9 cellular contexts compared by ENCODE assay signal in genomic region chr1:63537940-63538339, GRCh38. TPM values are rescaled to one million over a fixed set of nuclear protein-coding genes. Genes with fewer than 3 reads are reported as not detected.
DNase-seq lines count a peak whose midpoint lies in the region; ATAC-seq and TF ChIP-seq lines count a peak whose summit lies in the region.
"Had no signal": no experiment of that assay in that cellular context is flagged by ENCODE, and none has a peak within 500 bp of the region (broad histone marks: within the 10 kb centered on the region; RNA-seq: fewer than 3 reads in every experiment).

No MANE protein-coding gene starts in this region.

- H3K36me3 ChIP-seq in KMS-11 (ENCODE audit: insufficient read depth): no peaks in the 10 kb centered on the region

- no peaks in the 10 kb centered on the region for H3K27me3 Mint-ChIP-seq in brain
- H3K27me3 Mint-ChIP-seq in mesothelial cell of epicardium (ENCODE audit: low read depth): no peaks in the 10 kb centered on the region

- H3K4me2 ChIP-seq in KMS-11: no peak overlapping the region

- H3K9ac ChIP-seq in KMS-11: no peak overlapping the region

- no peaks in the 10 kb centered on the region for H3K79me2 ChIP-seq in KMS-11 (ENCODE audit: insufficient read depth, low read depth)

- no peaks in the 10 kb centered on the region for H3K4me1 Mint-ChIP-seq in brain
- H3K4me1 Mint-ChIP-seq in mesothelial cell of epicardium: no peaks in the 10 kb centered on the region

- H3K9me3 Mint-ChIP-seq in brain: peaks cover 0 to 3% (median 0%) of the 10 kb centered on the region in 5 experiments
- H3K9me3 Mint-ChIP-seq in mesothelial cell of epicardium: peaks cover 5% of the 10 kb centered on the region

- H3K27ac ChIP-seq in KMS-11: no peak overlapping the region

- H2AFZ ChIP-seq in KMS-11 (ENCODE audit: low read depth): no peak overlapping the region

- H3K27me3 ChIP-seq in KMS-11 (ENCODE audit: insufficient read depth, low read depth): no peaks in the 10 kb centered on the region

- no peaks in the 10 kb centered on the region for H4K20me1 ChIP-seq in KMS-11 (ENCODE audit: insufficient read depth)

- H3K4me1 ChIP-seq in KMS-11 (ENCODE audit: low read depth, poor library complexity, severe bottlenecking): no peaks in the 10 kb centered on the region

- H3K27ac Mint-ChIP-seq in brain (no peak overlapping the region), mesothelial cell of epicardium (no peak overlapping the region)

- H3K36me3 Mint-ChIP-seq in brain (peaks cover 24% of the 10 kb centered on the region), mesothelial cell of epicardium (peaks cover 11% of the 10 kb centered on the region)

- DNase-seq in DMS53 (lab: John Stamatoyannopoulos, UW): peak; percentile 57
- DNase-seq in mesothelial cell of epicardium (ENCODE audit: low spot score in 2 of 2, unreplicated experiment in 2 of 2): no peak
- DNase-seq in NCI-H146 treated with DMSO at 0.1 percent for 48 hours (lab: John Stamatoyannopoulos, UW; ENCODE audit: unreplicated experiment): no peak
- no peak for DNase-seq in NCI-H187 (lab: John Stamatoyannopoulos, UW)
- DNase-seq: central memory CD4-positive, alpha-beta T cell had no signal

- ATAC-seq in GM18511 (IDR thresholded peaks at IDR 0.05; ENCODE audit: unreplicated experiment): no peak
- ATAC-seq in GM21515 (IDR thresholded peaks at IDR 0.05; ENCODE audit: unreplicated experiment): no peak

- TF ChIP-seq CTCF in KMS-11 (conservative IDR thresholded peaks at IDR 0.05; ENCODE audit: low read depth, low read length) (peak; percentile 63), brain (conservative IDR thresholded peaks at IDR 0.05) (peak; percentile 67 to 73), mesothelial cell of epicardium (IDR thresholded peaks at IDR 0.05; ENCODE audit: unreplicated experiment) (peak; percentile 60)

- H3K4me3 Mint-ChIP-seq in brain (no peak overlapping the region), mesothelial cell of epicardium (no peak overlapping the region)

- no peak overlapping the region for H3K4me3 ChIP-seq in KMS-11 (IDR thresholded peaks at IDR 0.05; ENCODE audit: insufficient read depth, low read depth, low read length)

RNA-seq across cellular contexts. Expression of gene EFCAB7, which starts 14.6 kb away (rescaled TPM):
- 3.5 TPM for polyA plus RNA-seq in brain (ENCODE audit: insufficient read depth, low read depth, low replicate concordance)
- 8.5 to 10.7 TPM (median 9.6 TPM) in 3 replicates for total RNA-seq in mesothelial cell of epicardium

RNA-seq across cellular contexts. Expression of gene ITGB3BP, which starts 14.9 kb away (rescaled TPM):
- polyA plus RNA-seq in brain (ENCODE audit: insufficient read depth, low read depth, low replicate concordance): 22.5 TPM
- total RNA-seq in mesothelial cell of epicardium: 37.7 to 40.3 TPM (median 39.4 TPM) in 3 replicates

RNA-seq across cellular contexts. Expression of gene PGM1, which starts 55.3 kb away (rescaled TPM):
- 39.5 TPM for polyA plus RNA-seq in brain (ENCODE audit: insufficient read depth, low read depth, low replicate concordance)
- 43.8 to 46.8 TPM (median 46.0 TPM) in 3 replicates for total RNA-seq in mesothelial cell of epicardium
